1 cellular context compared by ENCODE assay signal in the genomic region with DNA sequence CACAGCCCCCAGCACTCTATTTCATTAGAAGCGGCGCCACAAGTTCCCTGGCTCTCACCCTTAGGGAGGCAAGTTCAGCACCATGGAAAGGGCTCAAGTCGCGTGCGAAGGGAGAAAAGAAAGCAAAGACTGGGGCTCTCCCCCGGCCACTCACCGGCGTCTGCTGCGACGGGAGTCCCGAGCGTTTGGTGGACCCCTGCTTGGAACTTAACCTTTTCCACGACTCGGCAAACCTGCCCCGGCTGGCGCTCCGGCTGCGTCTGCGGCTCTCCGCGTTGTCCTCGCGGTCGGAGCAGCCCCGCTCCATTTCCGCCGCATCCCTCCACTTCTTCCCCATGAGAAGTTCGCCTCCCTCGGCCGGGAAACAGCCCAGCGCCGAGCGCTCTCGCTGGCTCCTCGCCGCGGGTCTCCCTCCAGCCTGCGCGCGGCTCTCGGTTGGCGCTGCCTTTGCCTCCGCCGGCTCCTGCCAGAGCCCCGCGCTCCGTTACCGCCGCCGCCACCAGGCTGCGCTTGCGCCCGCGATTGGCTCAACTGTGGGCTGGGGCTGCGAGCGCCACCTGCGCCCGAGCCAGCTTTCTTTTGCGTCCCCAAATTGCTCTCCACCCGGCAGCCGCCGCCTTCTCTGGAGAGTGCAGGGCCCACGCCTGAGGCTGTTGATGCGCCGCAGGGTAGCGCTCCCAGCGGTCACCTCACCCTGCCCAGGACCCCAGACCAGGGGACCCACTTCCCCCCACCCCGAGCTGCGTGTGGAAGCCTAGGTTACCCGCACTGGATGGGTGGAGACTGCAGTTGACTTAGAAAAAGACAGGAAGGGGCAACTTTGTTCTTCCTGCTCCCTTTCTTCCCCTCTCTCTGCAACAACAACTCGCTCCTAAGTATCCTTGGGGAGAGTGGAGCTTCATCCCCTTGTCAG.
TF ChIP-seq lines count a peak whose summit lies in the region.

No MANE protein-coding gene starts in this region.

TF ChIP-seq in HepG2, 621 proteins besides CTCF, POLR2A, EP300 and RAD21 (continued from another document):
- TF ChIP-seq, protein P1, sequence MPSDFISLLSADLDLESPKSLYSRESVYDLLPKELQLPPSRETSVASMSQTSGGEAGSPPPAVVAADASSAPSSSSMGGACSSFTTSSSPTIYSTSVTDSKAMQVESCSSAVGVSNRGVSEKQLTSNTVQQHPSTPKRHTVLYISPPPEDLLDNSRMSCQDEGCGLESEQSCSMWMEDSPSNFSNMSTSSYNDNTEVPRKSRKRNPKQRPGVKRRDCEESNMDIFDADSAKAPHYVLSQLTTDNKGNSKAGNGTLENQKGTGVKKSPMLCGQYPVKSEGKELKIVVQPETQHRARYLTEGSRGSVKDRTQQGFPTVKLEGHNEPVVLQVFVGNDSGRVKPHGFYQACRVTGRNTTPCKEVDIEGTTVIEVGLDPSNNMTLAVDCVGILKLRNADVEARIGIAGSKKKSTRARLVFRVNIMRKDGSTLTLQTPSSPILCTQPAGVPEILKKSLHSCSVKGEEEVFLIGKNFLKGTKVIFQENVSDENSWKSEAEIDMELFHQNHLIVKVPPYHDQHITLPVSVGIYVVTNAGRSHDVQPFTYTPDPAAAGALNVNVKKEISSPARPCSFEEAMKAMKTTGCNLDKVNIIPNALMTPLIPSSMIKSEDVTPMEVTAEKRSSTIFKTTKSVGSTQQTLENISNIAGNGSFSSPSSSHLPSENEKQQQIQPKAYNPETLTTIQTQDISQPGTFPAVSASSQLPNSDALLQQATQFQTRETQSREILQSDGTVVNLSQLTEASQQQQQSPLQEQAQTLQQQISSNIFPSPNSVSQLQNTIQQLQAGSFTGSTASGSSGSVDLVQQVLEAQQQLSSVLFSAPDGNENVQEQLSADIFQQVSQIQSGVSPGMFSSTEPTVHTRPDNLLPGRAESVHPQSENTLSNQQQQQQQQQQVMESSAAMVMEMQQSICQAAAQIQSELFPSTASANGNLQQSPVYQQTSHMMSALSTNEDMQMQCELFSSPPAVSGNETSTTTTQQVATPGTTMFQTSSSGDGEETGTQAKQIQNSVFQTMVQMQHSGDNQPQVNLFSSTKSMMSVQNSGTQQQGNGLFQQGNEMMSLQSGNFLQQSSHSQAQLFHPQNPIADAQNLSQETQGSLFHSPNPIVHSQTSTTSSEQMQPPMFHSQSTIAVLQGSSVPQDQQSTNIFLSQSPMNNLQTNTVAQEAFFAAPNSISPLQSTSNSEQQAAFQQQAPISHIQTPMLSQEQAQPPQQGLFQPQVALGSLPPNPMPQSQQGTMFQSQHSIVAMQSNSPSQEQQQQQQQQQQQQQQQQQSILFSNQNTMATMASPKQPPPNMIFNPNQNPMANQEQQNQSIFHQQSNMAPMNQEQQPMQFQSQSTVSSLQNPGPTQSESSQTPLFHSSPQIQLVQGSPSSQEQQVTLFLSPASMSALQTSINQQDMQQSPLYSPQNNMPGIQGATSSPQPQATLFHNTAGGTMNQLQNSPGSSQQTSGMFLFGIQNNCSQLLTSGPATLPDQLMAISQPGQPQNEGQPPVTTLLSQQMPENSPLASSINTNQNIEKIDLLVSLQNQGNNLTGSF (CRISPR knock-in tag; IDR thresholded peaks at IDR 0.05), result peak; percentile 72; the same call in 1 of the 2 replicates
- no peak for TF ChIP-seq ZNF549 (CRISPR knock-in tag; IDR thresholded peaks at IDR 0.05)
- TF ChIP-seq, protein P2, sequence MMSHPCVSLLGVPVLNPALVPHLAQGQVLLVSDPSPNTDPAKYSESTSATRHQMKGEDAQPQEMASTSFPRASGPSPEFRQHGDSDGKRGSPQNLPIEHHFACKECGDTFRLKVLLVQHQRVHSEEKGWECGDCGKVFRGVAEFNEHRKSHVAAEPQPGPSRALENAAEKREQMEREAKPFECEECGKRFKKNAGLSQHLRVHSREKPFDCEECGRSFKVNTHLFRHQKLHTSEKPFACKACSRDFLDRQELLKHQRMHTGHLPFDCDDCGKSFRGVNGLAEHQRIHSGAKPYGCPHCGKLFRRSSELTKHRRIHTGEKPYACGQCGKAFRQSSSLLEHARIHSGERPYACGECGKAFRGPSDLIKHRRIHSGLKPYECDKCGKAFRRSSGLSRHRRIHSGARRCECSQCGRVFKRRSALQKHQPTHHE (CRISPR knock-in tag; IDR thresholded peaks at IDR 0.05; ENCODE audit: borderline replicate concordance), result no peak
- TF ChIP-seq, protein P3, sequence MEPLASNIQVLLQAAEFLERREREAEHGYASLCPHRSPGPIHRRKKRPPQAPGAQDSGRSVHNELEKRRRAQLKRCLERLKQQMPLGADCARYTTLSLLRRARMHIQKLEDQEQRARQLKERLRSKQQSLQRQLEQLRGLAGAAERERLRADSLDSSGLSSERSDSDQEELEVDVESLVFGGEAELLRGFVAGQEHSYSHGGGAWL (CRISPR knock-in tag; IDR thresholded peaks at IDR 0.05), result no peak
